ENCODE assay signal across 19 cellular contexts in the genomic region with DNA sequence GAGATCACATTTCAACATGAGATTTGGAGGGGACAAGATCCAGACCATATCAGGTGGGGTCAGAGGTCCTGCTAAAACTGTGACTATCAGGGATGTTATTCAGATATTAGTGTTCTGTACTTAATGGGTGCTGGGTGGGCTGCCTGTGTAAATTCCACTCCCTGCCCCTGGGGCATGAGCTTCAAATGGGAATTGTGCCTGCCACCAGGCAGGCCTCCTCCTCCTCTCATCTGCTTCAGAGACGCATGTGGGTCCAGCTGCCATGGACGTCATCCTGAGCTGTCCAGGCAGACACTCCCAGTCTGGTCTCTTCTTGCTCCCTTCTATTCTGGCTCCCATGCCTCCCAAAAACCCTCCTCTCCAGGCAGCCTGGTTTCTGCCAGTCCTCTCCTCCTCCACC.
"Had no signal": no experiment of that assay in that cellular context is flagged by ENCODE, and none has a peak within 500 bp of the region (broad histone marks: within the 10 kb centered on the region; RNA-seq: fewer than 3 reads in every experiment).

No MANE protein-coding gene starts in this region.

- DNase-seq: activated B cell treated with CpG ODN at 0.5 μM for 24 hours; activated CD4-positive, alpha-beta T cell treated with anti-CD3 and anti-CD28 coated beads for 4 hours; activated CD8-positive, alpha-beta memory T cell treated with anti-CD3 and anti-CD28 coated beads, Interleukin-2, amount 50 U/mL, for 48 hours; activated naive CD8-positive, alpha-beta T cell treated with anti-CD3 and anti-CD28 coated beads, Interleukin-2, amount 10 ng/mL, durations not matched to agents 7 days and 5 days; activated T-cell treated with anti-CD3 and anti-CD28 coated beads, Interleukin-2, amount 50 U/mL, for 72 hours; central memory CD4-positive, alpha-beta T cell; erythroblast; foreskin melanocyte; left ventricle myocardium inferior; small intestine; stimulated activated CD4-positive, alpha-beta T cell treated with anti-CD3 and anti-CD28 coated beads, Interleukin-4, amount 100 ng/mL, for 1 hour; stimulated activated naive CD8-positive, alpha-beta T cell treated with anti-CD3 and anti-CD28 coated beads, Interleukin-15, amount 100 ng/mL, for 72 hours had no signal

- H3K36me3 Mint-ChIP-seq: natural killer cell treated with Interleukin-12 subunit alpha and Interleukin-12 subunit beta and Interleukin-15 and Interleukin-18, amount 100 ng/mL, for 72 hours had no signal

- H3K4me3 ChIP-seq: left ventricle myocardium inferior, SK-N-MC, suprapubic skin had no signal

- H3K4me3 Mint-ChIP-seq: activated B cell treated with CpG ODN at 0.5 μM for 24 hours; activated naive CD8-positive, alpha-beta T cell treated with anti-CD3 and anti-CD28 coated beads, Interleukin-2, amount 10 ng/mL, durations not matched to agents 7 days and 5 days; activated T-cell treated with anti-CD3 and anti-CD28 coated beads, Interleukin-2, amount 50 U/mL, for 72 hours; natural killer cell treated with Interleukin-12 subunit alpha and Interleukin-12 subunit beta and Interleukin-15 and Interleukin-18, amount 100 ng/mL, for 72 hours; stimulated activated naive CD8-positive, alpha-beta T cell treated with anti-CD3 and anti-CD28 coated beads, Interleukin-15, amount 100 ng/mL, for 72 hours; T-helper 2 cell treated with Interferon-gamma antibody and Interleukin-4, amounts not matched to agents 5 μg/mL and 100 μg/mL, for 36 hours; type B pancreatic cell had no signal

- H3K4me1 Mint-ChIP-seq: activated B cell treated with CpG ODN at 0.5 μM for 24 hours had no signal

- ATAC-seq: activated T-cell treated with anti-CD3 and anti-CD28 coated beads, Interleukin-2, amount 50 U/mL, for 72 hours; natural killer cell treated with Interleukin-12 subunit alpha and Interleukin-12 subunit beta and Interleukin-15 and Interleukin-18, amount 100 ng/mL, for 72 hours; stimulated activated naive CD8-positive, alpha-beta T cell treated with anti-CD3 and anti-CD28 coated beads, Interleukin-15, amount 100 ng/mL, for 72 hours had no signal

- H3K9me3 ChIP-seq: left ventricle myocardium inferior, suprapubic skin had no signal

- H3K27me3 ChIP-seq: suprapubic skin had no signal

- H3K36me3 ChIP-seq: suprapubic skin had no signal

- H3K27me3 Mint-ChIP-seq: activated B cell treated with CpG ODN at 0.5 μM for 24 hours; activated naive CD8-positive, alpha-beta T cell treated with anti-CD3 and anti-CD28 coated beads, Interleukin-2, amount 10 ng/mL, durations not matched to agents 7 days and 5 days; natural killer cell treated with Interleukin-12 subunit alpha and Interleukin-12 subunit beta and Interleukin-15 and Interleukin-18, amount 100 ng/mL, for 72 hours; stimulated activated naive CD8-positive, alpha-beta T cell treated with anti-CD3 and anti-CD28 coated beads, Interleukin-15, amount 100 ng/mL, for 72 hours; type B pancreatic cell had no signal

- H3K27ac ChIP-seq: SK-N-MC, suprapubic skin had no signal

- H3K9me3 Mint-ChIP-seq: activated B cell treated with CpG ODN at 0.5 μM for 24 hours; activated naive CD8-positive, alpha-beta T cell treated with anti-CD3 and anti-CD28 coated beads, Interleukin-2, amount 10 ng/mL, durations not matched to agents 7 days and 5 days; activated T-cell treated with anti-CD3 and anti-CD28 coated beads, Interleukin-2, amount 50 U/mL, for 72 hours; natural killer cell treated with Interleukin-12 subunit alpha and Interleukin-12 subunit beta and Interleukin-15 and Interleukin-18, amount 100 ng/mL, for 72 hours; stimulated activated naive CD8-positive, alpha-beta T cell treated with anti-CD3 and anti-CD28 coated beads, Interleukin-15, amount 100 ng/mL, for 72 hours; T-helper 2 cell treated with Interferon-gamma antibody and Interleukin-4, amounts not matched to agents 5 μg/mL and 100 μg/mL, for 36 hours; type B pancreatic cell had no signal

- FAIRE-seq: colon, endometrium, small intestine had no signal

- H3K27ac Mint-ChIP-seq: activated B cell treated with CpG ODN at 0.5 μM for 24 hours; activated naive CD8-positive, alpha-beta T cell treated with anti-CD3 and anti-CD28 coated beads, Interleukin-2, amount 10 ng/mL, durations not matched to agents 7 days and 5 days; activated T-cell treated with anti-CD3 and anti-CD28 coated beads, Interleukin-2, amount 50 U/mL, for 72 hours; stimulated activated naive CD8-positive, alpha-beta T cell treated with anti-CD3 and anti-CD28 coated beads, Interleukin-15, amount 100 ng/mL, for 72 hours; T-helper 2 cell treated with Interferon-gamma antibody and Interleukin-4, amounts not matched to agents 5 μg/mL and 100 μg/mL, for 36 hours; type B pancreatic cell had no signal
